Comparison of ENCODE assay signal across 7 cellular contexts in genomic region chr6:53347921-53348435, GRCh38. TPM values are rescaled to one million over a fixed set of nuclear protein-coding genes. Genes with fewer than 3 reads are reported as not detected.
DNase-seq lines count a peak whose midpoint lies in the region; ATAC-seq and TF ChIP-seq lines count a peak whose summit lies in the region.

No MANE protein-coding gene starts in this region.

- peaks cover 38% of the 10 kb centered on the region for H3K36me3 Mint-ChIP-seq in activated B cell treated with CpG ODN at 0.5 μM for 24 hours (ENCODE audit: low read depth)

- TF ChIP-seq RAD21 in liver (IDR thresholded peaks at IDR 0.05): peak; percentile 9 to 31

- TF ChIP-seq POLR2A in GM15510 (IDR thresholded peaks at IDR 0.05; ENCODE audit: borderline replicate concordance, extremely low read depth, insufficient read length): peak; percentile 31

- peak; percentile 46 for DNase-seq in NCI-H2029 (lab: John Stamatoyannopoulos, UW)
- DNase-seq in activated B cell treated with CpG ODN at 0.5 μM for 24 hours: no peak
- DNase-seq in dermis blood vessel endothelial cell: peak; percentile 67
- peak; percentile 56 for DNase-seq in stimulated activated CD4-positive, alpha-beta T cell treated with anti-CD3 and anti-CD28 coated beads, Interleukin-4, amount 100 ng/mL, for 24 hours

- H3K27me3 Mint-ChIP-seq in activated B cell treated with CpG ODN at 0.5 μM for 24 hours: no peaks in the 10 kb centered on the region

- TF ChIP-seq CTCF in activated B cell treated with CpG ODN at 0.5 μM for 24 hours (IDR thresholded peaks at IDR 0.05): no peak
- TF ChIP-seq CTCF in liver (IDR thresholded peaks at IDR 0.05; ENCODE audit: low read depth, low read length, missing input control): no peak

- no peaks in the 10 kb centered on the region for H3K27me3 ChIP-seq in liver (ENCODE audit: control insufficient read depth in 4 of 4, insufficient read depth in 4 of 4, low read length in 3 of 4)

- peak; percentile 25 for ATAC-seq in HG02678 (IDR thresholded peaks at IDR 0.05; ENCODE audit: unreplicated experiment)
- ATAC-seq in activated B cell treated with CpG ODN at 0.5 μM for 24 hours (ENCODE audit: low read depth): peak; percentile 16

- peak overlapping the region; percentile 87 to 94 for H3K9ac ChIP-seq in liver (ENCODE audit: low read depth in 1 of 2, low read length in 2 of 2)

- WGBS in liver: under 1% methylated on average over 50 of the region's 50 CpGs

- CTCF ChIA-PET in activated B cell treated with CpG ODN at 0.5 μM for 24 hours (lab: Charles Lee): interaction anchor here (1.1 to 4.2 kb wide), 5 partner anchors 10 to 176 kb away, joined by 4 to 18 read pairs (median 6); no protein-coding TSS in a partner anchor

- H3K36me3 ChIP-seq in liver (ENCODE audit: control insufficient read depth in 4 of 4, insufficient read depth in 3 of 4, low read depth in 1 of 4, low read length in 3 of 4): no peaks in the 10 kb centered on the region

- peak overlapping the region; percentile 88 to 99 for H3K27ac ChIP-seq in liver (ENCODE audit: low read depth in 1 of 2, low read length in 2 of 2)

- peak overlapping the region; percentile 48 to 99 (median 93) for H3K4me3 ChIP-seq in liver (ENCODE audit: low read depth in 1 of 3, low read length in 3 of 3)

- intact Hi-C loops in activated B cell treated with CpG ODN at 0.5 μM for 24 hours (cut with micrococcal nuclease): loop anchor here (1.0 to 5.0 kb wide), 9 partner anchors 13 to 199 kb away; partner anchors contain the start of gene GCLC

- POLR2A ChIA-PET in activated B cell treated with CpG ODN at 0.5 μM for 24 hours (lab: Charles Lee): interaction anchor here (0.6 to 4.3 kb wide), 29 partner anchors 8 to 175 kb away, joined by 3 to 62 read pairs (median 5); no protein-coding TSS in a partner anchor

- peaks cover 3 to 30% (median 21%) of the 10 kb centered on the region in 4 donors for H3K4me1 ChIP-seq in liver (ENCODE audit: control insufficient read depth in 4 of 4, insufficient read depth in 4 of 4, low read length in 3 of 4)

- no peaks in the 10 kb centered on the region for H3K9me3 Mint-ChIP-seq in activated B cell treated with CpG ODN at 0.5 μM for 24 hours

- peaks cover 58% of the 10 kb centered on the region for H3K4me1 Mint-ChIP-seq in activated B cell treated with CpG ODN at 0.5 μM for 24 hours

- H3K9me3 ChIP-seq in liver (ENCODE audit: control insufficient read depth in 4 of 4, low read length in 3 of 4): no peaks in the 10 kb centered on the region

- H3K27ac Mint-ChIP-seq in activated B cell treated with CpG ODN at 0.5 μM for 24 hours: peak overlapping the region; percentile 92

- H3K4me3 Mint-ChIP-seq in activated B cell treated with CpG ODN at 0.5 μM for 24 hours: peak overlapping the region; percentile 94

TF ChIP-seq in liver, 16 proteins besides CTCF, POLR2A, EP300 and RAD21:
- TF ChIP-seq EGR1 (IDR thresholded peaks at IDR 0.05; ENCODE audit: low read depth in 2 of 2) (no peak), TAF1 (conservative IDR thresholded peaks at IDR 0.05) (no peak), ATF3 (IDR thresholded peaks at IDR 0.05) (no peak), ZBTB33 (IDR thresholded peaks at IDR 0.05) (no peak), FOXA1 (IDR thresholded peaks at IDR 0.05) (no peak), MAX (IDR thresholded peaks at IDR 0.05) (no peak), GABPA (IDR thresholded peaks at IDR 0.05 in 1 of 2, conservative IDR thresholded peaks at IDR 0.05 in 1 of 2) (no peak), YY1 (IDR thresholded peaks at IDR 0.05) (no peak), NR2F2 (IDR thresholded peaks at IDR 0.05) (no peak), REST (IDR thresholded peaks at IDR 0.05) (no peak), HNF4A (conservative IDR thresholded peaks at IDR 0.05) (no peak), HNF4G (IDR thresholded peaks at IDR 0.05) (no peak), FOXA2 (IDR thresholded peaks at IDR 0.05) (no peak), JUND (IDR thresholded peaks at IDR 0.05) (no peak), RXRA (IDR thresholded peaks at IDR 0.05) (no peak), SP1 (IDR thresholded peaks at IDR 0.05) (no peak)

RNA-seq across cellular contexts. Expression of gene ELOVL5, which starts 0.8 kb away (rescaled TPM):
- total RNA-seq in activated B cell treated with CpG ODN at 0.5 μM for 24 hours: 109 and 127 TPM in 2 replicates
- total RNA-seq in dermis blood vessel endothelial cell: 74.2 and 123 TPM in 2 replicates
- total RNA-seq in liver: 10 to 100 TPM; 61.2 to 77.8 TPM
- polyA plus RNA-seq in liver: 10 to 100 TPM; 22.1 to 54.4 TPM
